ENCODE assay signal across 27 cellular contexts in genomic region chr17:67161573-67161972, GRCh38.
"Had no signal": no experiment of that assay in that cellular context is flagged by ENCODE, and none has a peak within 500 bp of the region (broad histone marks: within the 10 kb centered on the region; RNA-seq: fewer than 3 reads in every experiment).

No MANE protein-coding gene starts in this region.

- H3K27me3 Mint-ChIP-seq: dendritic cell treated with granulocyte-macrophage colony-stimulating factor and Interleukin-4, amounts not matched to agents 40 ng/mL and 50 ng/mL, for 4 days; effector memory CD8-positive, alpha-beta T cell; naive B cell; naive thymus-derived CD8-positive, alpha-beta T cell had no signal

- H3K27me3 ChIP-seq: colonic mucosa, esophagus squamous epithelium, gastrocnemius medialis, heart right ventricle, left lung had no signal

- H3K4me3 ChIP-seq: colonic mucosa, esophagus squamous epithelium, gastrocnemius medialis, heart right ventricle, left lung, lower lobe of right lung had no signal

- H3K27ac ChIP-seq: colonic mucosa, epithelial cell of prostate, esophagus squamous epithelium, gastrocnemius medialis, heart right ventricle, left lung, lower lobe of right lung had no signal

- ATAC-seq: effector memory CD8-positive, alpha-beta T cell; esophagus mucosa; heart right ventricle; left cardiac atrium; left lung; left ventricle myocardium superior; lower lobe of right lung; naive thymus-derived CD8-positive, alpha-beta T cell had no signal

- H3K4me3 Mint-ChIP-seq: dendritic cell treated with granulocyte-macrophage colony-stimulating factor and Interleukin-4, amounts not matched to agents 40 ng/mL and 50 ng/mL, for 4 days; effector memory CD8-positive, alpha-beta T cell; endodermal cell; mesothelial cell of epicardium; naive B cell; naive thymus-derived CD8-positive, alpha-beta T cell had no signal

- H3K27ac Mint-ChIP-seq: dendritic cell treated with granulocyte-macrophage colony-stimulating factor and Interleukin-4, amounts not matched to agents 40 ng/mL and 50 ng/mL, for 4 days; endodermal cell; mesothelial cell of epicardium; naive thymus-derived CD8-positive, alpha-beta T cell had no signal

- H3K9me3 ChIP-seq: colonic mucosa, esophagus squamous epithelium, gastrocnemius medialis, heart right ventricle, left lung, lower lobe of right lung had no signal

- H3K9me3 Mint-ChIP-seq: dendritic cell treated with granulocyte-macrophage colony-stimulating factor and Interleukin-4, amounts not matched to agents 40 ng/mL and 50 ng/mL, for 4 days; endodermal cell; naive B cell had no signal

- FAIRE-seq: endometrium, keratinocyte had no signal

- H3K4me1 ChIP-seq: colonic mucosa, esophagus squamous epithelium had no signal

- DNase-seq: colonic mucosa; cortex of kidney; effector CD8-positive, alpha-beta T cell; effector memory CD8-positive, alpha-beta T cell; endodermal cell; erythroblast; esophagus squamous epithelium; foreskin fibroblast; foreskin melanocyte; gastrocnemius medialis; glutamatergic neuron; head of caudate nucleus; heart right ventricle; hippocampal formation; left cardiac atrium; left lung; left ventricle myocardium superior; lower lobe of right lung; mesenchymal stem cell; naive B cell; naive thymus-derived CD8-positive, alpha-beta T cell had no signal

- H3K4me1 Mint-ChIP-seq: endodermal cell had no signal
